In the genomic region with DNA sequence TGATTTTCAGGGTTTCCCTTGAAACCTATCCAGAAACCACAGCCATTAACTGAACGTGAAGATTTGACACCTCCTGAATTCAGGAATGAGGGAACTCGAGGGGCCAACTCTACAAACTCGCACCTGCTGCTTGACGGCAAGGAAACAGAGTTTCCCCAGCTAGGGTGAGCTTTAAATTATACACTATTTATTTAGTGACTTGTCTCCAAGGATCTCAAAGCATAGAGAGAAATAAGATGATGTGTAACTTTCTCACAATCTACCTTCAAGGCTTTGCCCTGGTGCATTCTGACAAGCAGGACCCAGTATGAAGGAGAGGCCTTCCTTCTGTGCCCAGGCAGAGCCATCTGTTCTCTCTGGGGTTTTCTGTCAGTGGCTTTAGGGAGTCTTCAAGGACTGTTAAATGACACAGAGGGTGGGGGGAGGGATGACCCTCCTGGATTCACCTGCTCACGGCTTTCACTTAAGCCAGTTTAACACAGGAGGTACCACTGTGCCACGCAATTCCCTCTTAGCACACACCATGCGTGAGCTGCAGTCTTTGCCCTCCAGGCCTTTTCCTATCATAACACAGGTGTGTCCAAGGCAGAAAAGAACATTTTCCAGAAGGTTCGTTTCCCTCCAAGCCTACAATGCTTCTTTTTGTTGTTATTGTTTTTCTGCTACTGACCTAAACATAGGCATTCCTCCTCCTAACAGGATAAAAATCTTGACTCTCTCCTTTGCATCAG, we compare ENCODE assay signal across 10 cellular contexts. TPM values are rescaled to one million over a fixed set of nuclear protein-coding genes. Genes with fewer than 3 reads are reported as not detected.
A peak's percentile ranks its signal among the peaks of the same experiment; 100 is the strongest.
DNase-seq lines count a peak whose midpoint lies in the region; ATAC-seq, FAIRE-seq and TF ChIP-seq lines count a peak whose summit lies in the region.
"Had no signal": no experiment of that assay in that cellular context is flagged by ENCODE, and none has a peak within 500 bp of the region (broad histone marks: within the 10 kb centered on the region; RNA-seq: fewer than 3 reads in every experiment).

No MANE protein-coding gene starts in this region.

- peaks cover under 1% of the 10 kb centered on the region; the same call in 1 of the 3 replicates for H3K9me3 Mint-ChIP-seq in GM23338

- H3K27me3 Mint-ChIP-seq in GM23338 (ENCODE audit: insufficient read depth, low read depth, poor library complexity) = peaks cover 59% of the 10 kb centered on the region

- H3K27me3 ChIP-seq in GM23338 (ENCODE audit: insufficient read depth) = peaks cover 93% of the 10 kb centered on the region
- no peaks in the 10 kb centered on the region for H3K27me3 ChIP-seq in RWPE2 (ENCODE audit: insufficient read depth, poor library complexity, severe bottlenecking)
- no peaks in the 10 kb centered on the region for H3K27me3 ChIP-seq in foreskin keratinocyte

- H3F3A ChIP-seq in GM23338 (replicated peaks; ENCODE audit: low read depth) = peaks cover 20% of the 10 kb centered on the region

- peaks cover 38% of the 10 kb centered on the region for H4K20me1 ChIP-seq in GM23338 (replicated peaks; ENCODE audit: insufficient read depth)

- peaks cover 88% of the 10 kb centered on the region for H3K4me1 ChIP-seq in GM23338 (ENCODE audit: insufficient read depth)
- H3K4me1 ChIP-seq in RWPE2 (ENCODE audit: insufficient read depth, poor library complexity, severe bottlenecking) = peaks cover 49% of the 10 kb centered on the region
- H3K4me1 ChIP-seq in foreskin keratinocyte = peaks cover 5% of the 10 kb centered on the region

- H3K4me1 Mint-ChIP-seq in GM23338 = peaks cover 60% of the 10 kb centered on the region

- no peak for FAIRE-seq in D721Med (lab: Jason Lieb, UNC)

- H3K4me2 ChIP-seq in GM23338 = peak overlapping the region; percentile 81

- H3K27ac ChIP-seq in GM23338 (ENCODE audit: low read depth) = no peak overlapping the region
- peak overlapping the region; percentile 93 for H3K27ac ChIP-seq in RWPE2 (ENCODE audit: poor library complexity, severe bottlenecking)
- H3K27ac ChIP-seq in foreskin keratinocyte = no peak overlapping the region
- H3K27ac ChIP-seq: SK-N-MC had no signal

- no peaks in the 10 kb centered on the region; the same call in 2 of the 3 replicates for H3K36me3 Mint-ChIP-seq in GM23338 (ENCODE audit: low read depth)

- H3K27ac Mint-ChIP-seq in GM23338 = no peak overlapping the region

- no peak for DNase-seq in GM23338 (ENCODE audit: low spot score)
- no peak for DNase-seq in RWPE2 (ENCODE audit: low spot score)
- peak in 1 of 2 donors; percentile 43 for DNase-seq in foreskin keratinocyte
- no peak for DNase-seq in sciatic nerve (ENCODE audit: low spot score)
- DNase-seq in D721Med (ENCODE audit: insufficient read length, low spot score) = no peak
- no peak for DNase-seq in NCI-H1092 treated with DMSO at 0.1 percent for 48 hours (lab: John Stamatoyannopoulos, UW)
- DNase-seq: activated naive CD4-positive, alpha-beta T cell treated with Interleukin-2 at 50 U/mL for 16 hours had no signal

- no peaks in the 10 kb centered on the region for H3K36me3 ChIP-seq in GM23338 (ENCODE audit: insufficient read depth)
- no peaks in the 10 kb centered on the region for H3K36me3 ChIP-seq in RWPE2 (ENCODE audit: low read depth)

- H3K79me2 ChIP-seq in GM23338 (replicated peaks; ENCODE audit: insufficient read depth) = no peaks in the 10 kb centered on the region

- intact Hi-C loops in sciatic nerve (cut with DNase I) = loop anchor here (10.0 kb wide), 1 partner anchor 128 kb away; no protein-coding TSS in a partner anchor

- H3K9me3 ChIP-seq in RWPE2 (ENCODE audit: severe bottlenecking) = no peaks in the 10 kb centered on the region

- no peaks in the 10 kb centered on the region for H3K9me2 ChIP-seq in GM23338 (ENCODE audit: insufficient read depth)

- TF ChIP-seq CTCF in GM23338 (conservative IDR thresholded peaks at IDR 0.05; ENCODE audit: low read depth in 2 of 2) (no peak), RWPE2 (IDR thresholded peaks at IDR 0.05; ENCODE audit: poor library complexity, severe bottlenecking) (no peak), foreskin keratinocyte (conservative IDR thresholded peaks at IDR 0.05) (no peak), D721Med (IDR thresholded peaks at IDR 0.05; ENCODE audit: insufficient read depth, missing control alignments) (no peak)

- peak overlapping the region; percentile 64; the same call in 2 of the 3 replicates for H3K4me3 Mint-ChIP-seq in GM23338

- ATAC-seq in GM23338 (no peak), RWPE2 (ENCODE audit: low read depth) (peak; percentile 35), foreskin keratinocyte (peak; percentile 18), sciatic nerve (peak; percentile 25), GM18511 (IDR thresholded peaks at IDR 0.05; ENCODE audit: unreplicated experiment) (no peak), HG03354 (IDR thresholded peaks at IDR 0.05; ENCODE audit: poor library complexity, severe bottlenecking, unreplicated experiment) (no peak)

- peak overlapping the region; percentile 68 for H3K4me3 ChIP-seq in GM23338
- H3K4me3 ChIP-seq in RWPE2 (ENCODE audit: severe bottlenecking) = peak overlapping the region; percentile 58

- H2AFZ ChIP-seq in GM23338 = no peak overlapping the region

TF ChIP-seq in GM23338, 12 proteins besides CTCF, POLR2A, EP300 and RAD21 (continues in another document):
- TF ChIP-seq CREB1 (CRISPR knock-in tag; IDR thresholded peaks at IDR 0.05; ENCODE audit: low read depth) = no peak
- TF ChIP-seq ZNF114 (CRISPR knock-in tag; IDR thresholded peaks at IDR 0.05) = no peak
- TF ChIP-seq REST (IDR thresholded peaks at IDR 0.05; ENCODE audit: unreplicated experiment) = no peak
- no peak for TF ChIP-seq EZH2phosphoT487 (IDR thresholded peaks at IDR 0.05; ENCODE audit: unreplicated experiment)

RNA-seq across cellular contexts. Expression of gene ZFHX3, which starts 1.3 kb away (rescaled TPM):
- total RNA-seq in GM23338 (2014; rRNA removed; shearing (Covaris generic)) = 0.74 and 1.0 TPM in 2 replicates
- 1.3 and 1.5 TPM in 2 replicates for polyA plus RNA-seq in GM23338 (2016; fragmentation: Nextera tagmentation; extraction: Ambion mirVana)
- 5.9 and 8.9 TPM in 2 replicates for total RNA-seq in foreskin keratinocyte
- polyA plus RNA-seq in foreskin keratinocyte = 1.1 and 1.2 TPM in 2 replicates
- 44.6 TPM for total RNA-seq in sciatic nerve

Comparison
In these comparisons a context has a peak if more than half of its experiments do, and no peak if none do; other contexts are left out.
1. ATAC-seq: peak in RWPE2 (single experiment), foreskin keratinocyte (single experiment) and sciatic nerve (single experiment); none in GM23338 (single experiment), GM18511 (single experiment) and HG03354 (single experiment).